In the genomic region with DNA sequence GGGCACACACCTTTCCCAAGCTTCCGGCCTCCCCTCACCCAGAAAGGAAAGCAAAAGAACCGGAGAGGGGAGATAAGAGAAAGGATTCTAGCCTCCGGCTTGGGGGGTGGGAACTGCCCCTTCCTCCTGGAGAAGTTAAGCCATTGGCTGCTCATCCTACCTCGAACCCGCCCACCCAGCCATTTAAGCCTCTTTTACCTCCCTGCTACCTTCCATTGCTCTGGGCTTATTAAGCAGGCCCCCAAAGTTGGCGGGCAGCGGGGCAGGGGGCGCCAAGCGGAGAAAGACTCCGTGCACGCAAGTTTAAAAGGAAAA, we compare ENCODE assay signal across 8 cellular contexts. TPM values are rescaled to one million over a fixed set of nuclear protein-coding genes. Genes with fewer than 3 reads are reported as not detected.
DNase-seq lines count a peak whose midpoint lies in the region; ATAC-seq and TF ChIP-seq lines count a peak whose summit lies in the region.

No MANE protein-coding gene starts in this region.

- intact Hi-C loops in prostate gland (cut with DNase I), result loop anchor here (2.0 to 10.0 kb wide), 8 partner anchors 54 to 484 kb away; a partner anchor contains a TSS

- H3K9me3 ChIP-seq in ES-I3 (ENCODE audit: control insufficient read depth, insufficient read depth, low read length) (no peaks in the 10 kb centered on the region), SK-N-MC (ENCODE audit: low read depth, low read length) (no peaks in the 10 kb centered on the region), prostate gland (no peaks in the 10 kb centered on the region)

- H3K27me3 ChIP-seq in prostate gland (replicated peaks; ENCODE audit: insufficient read depth), result no peaks in the 10 kb centered on the region

- H3K36me3 ChIP-seq in ES-I3 (ENCODE audit: insufficient read depth, low read length) (no peaks in the 10 kb centered on the region), SK-N-MC (ENCODE audit: insufficient read depth, low read length) (no peaks in the 10 kb centered on the region), prostate gland (no peaks in the 10 kb centered on the region)

- H3K27ac ChIP-seq in SK-N-MC (peak overlapping the region; percentile 90), prostate gland (peak overlapping the region; percentile 97 to 99)

- no peak for ATAC-seq in HG03025 (IDR thresholded peaks at IDR 0.05; ENCODE audit: low FRiP score, unreplicated experiment)
- no peak for ATAC-seq in GM18502 (IDR thresholded peaks at IDR 0.05; ENCODE audit: poor library complexity, unreplicated experiment)

- DNase-seq in NCI-H1417 (lab: John Stamatoyannopoulos, UW), result peak; percentile 85 to 99 (median 98)
- DNase-seq in SK-N-MC (ENCODE audit: low read depth, low spot score), result peak; percentile 60
- DNase-seq in astrocyte of the spinal cord (ENCODE audit: low read depth, low spot score), result peak; percentile 94
- peak; percentile 63 to 70 for DNase-seq in hippocampal formation (lab: John Stamatoyannopoulos, UW)
- peak; percentile 93 for DNase-seq in prostate gland (ENCODE audit: low spot score)

- TF ChIP-seq POLR2A in prostate gland (IDR thresholded peaks at IDR 0.05), result no peak

- WGBS in prostate gland, result 1% methylated on average over 11 of the region's 11 CpGs

- peaks cover 8% of the 10 kb centered on the region for H3K4me1 ChIP-seq in ES-I3 (ENCODE audit: insufficient read depth, low read length)
- peaks cover 6% of the 10 kb centered on the region for H3K4me1 ChIP-seq in prostate gland (replicated peaks)

- H3K9ac ChIP-seq in ES-I3 (ENCODE audit: low read depth, low read length), result peak overlapping the region; percentile 94
- peak overlapping the region; percentile 74 for H3K9ac ChIP-seq in SK-N-MC (ENCODE audit: insufficient read length)

- in situ Hi-C loops in astrocyte of the spinal cord (cut with HindIII; ENCODE audit: low sequenced_read_pairs), result no loop called here

- H3K4me3 ChIP-seq in SK-N-MC (peak overlapping the region; percentile 89), astrocyte of the spinal cord (ENCODE audit: low read depth, low read length) (peak overlapping the region; percentile 86), prostate gland (peak overlapping the region; percentile 79 to 80)

- no peak for TF ChIP-seq CTCF in astrocyte of the spinal cord (IDR thresholded peaks at IDR 0.05; ENCODE audit: low read depth, low read length)
- no peak for TF ChIP-seq CTCF in prostate gland (IDR thresholded peaks at IDR 0.05)

RNA-seq across cellular contexts. Expression of a gene that starts 2.3 kb away (rescaled TPM):
- 10 to 100 TPM; 15.0 to 30.6 TPM for total RNA-seq in prostate gland
